In the genomic region with DNA sequence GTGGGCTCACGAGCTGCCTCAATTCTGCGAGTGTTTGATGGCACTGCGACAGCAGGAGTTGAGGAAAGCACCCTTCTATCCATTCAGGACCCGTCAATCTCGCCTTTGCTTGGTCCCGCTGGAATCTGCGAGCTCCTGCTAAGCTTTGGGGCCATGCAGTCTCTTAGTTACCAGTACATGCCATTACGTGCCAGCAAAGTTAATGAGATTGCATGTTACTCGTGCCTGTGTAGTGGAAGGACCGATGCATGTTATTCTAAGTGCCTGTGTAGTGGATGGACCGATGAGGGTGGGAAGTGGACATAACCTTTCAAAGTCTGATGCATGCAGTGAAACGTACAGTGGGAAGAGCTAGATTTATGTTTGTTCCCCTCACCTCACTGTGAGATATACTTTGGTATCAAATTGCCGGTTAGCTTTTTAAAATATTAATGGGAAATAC, we compare ENCODE assay signal across 8 cellular contexts. TPM values are rescaled to one million over a fixed set of nuclear protein-coding genes. Genes with fewer than 3 reads are reported as not detected.
A peak's percentile ranks its signal among the peaks of the same experiment; 100 is the strongest.
DNase-seq lines count a peak whose midpoint lies in the region; ATAC-seq and TF ChIP-seq lines count a peak whose summit lies in the region.

No MANE protein-coding gene starts in this region.

- H3K27ac Mint-ChIP-seq in endodermal cell = peak overlapping the region; percentile 100

- H3K27me3 Mint-ChIP-seq in endodermal cell (ENCODE audit: insufficient read depth) = no peaks in the 10 kb centered on the region

- H3K4me3 ChIP-seq in A673 (ENCODE audit: low read depth, low read length, poor library complexity, severe bottlenecking) = peak overlapping the region; percentile 64
- H3K4me3 ChIP-seq in endodermal cell (ENCODE audit: low read length) = peak overlapping the region; percentile 100
- H3K4me3 ChIP-seq in mucosa of stomach (ENCODE audit: low read length) = peak overlapping the region; percentile 82

- H3K9me3 Mint-ChIP-seq in endodermal cell = peaks cover under 1% of the 10 kb centered on the region

- POLR2A ChIA-PET in A673 (lab: Charles Lee; ENCODE audit: low non-redundant PET) = no interaction called here

- H3K27me3 ChIP-seq in A673 (replicated peaks; ENCODE audit: insufficient read depth, low read depth, low read length, poor library complexity) (no peaks in the 10 kb centered on the region), endodermal cell (ENCODE audit: control insufficient read depth, insufficient read depth, low read length, poor library complexity, severe bottlenecking) (no peaks in the 10 kb centered on the region), mucosa of stomach (ENCODE audit: control insufficient read depth, insufficient read depth, low read length) (no peaks in the 10 kb centered on the region)

- H3K4me1 Mint-ChIP-seq in endodermal cell = peaks cover 19% of the 10 kb centered on the region

- TF ChIP-seq CTCF in A673 (conservative IDR thresholded peaks at IDR 0.05; ENCODE audit: low read depth, low read length) (no peak), endodermal cell (conservative IDR thresholded peaks at IDR 0.05) (no peak)

- intact Hi-C loops in A673 (cut with micrococcal nuclease; ENCODE audit: unreplicated experiment) = no loop called here

- H3K36me3 ChIP-seq in A673 (ENCODE audit: insufficient read depth, low read length, poor library complexity, severe bottlenecking) (peaks cover 50% of the 10 kb centered on the region), endodermal cell (ENCODE audit: control insufficient read depth, insufficient read depth, low read length) (peaks cover 49% of the 10 kb centered on the region), mucosa of stomach (ENCODE audit: control insufficient read depth, insufficient read depth, low read length) (no peaks in the 10 kb centered on the region)

- H3K9me3 ChIP-seq in A673 (ENCODE audit: low read depth, low read length, poor library complexity, severe bottlenecking) (no peaks in the 10 kb centered on the region), endodermal cell (ENCODE audit: control insufficient read depth, low read length) (no peaks in the 10 kb centered on the region), mucosa of stomach (ENCODE audit: control insufficient read depth, low read length) (no peaks in the 10 kb centered on the region)

- H3K4me1 ChIP-seq in A673 (ENCODE audit: insufficient read depth, low read length, poor library complexity, severe bottlenecking) (peaks cover 10% of the 10 kb centered on the region), endodermal cell (ENCODE audit: control insufficient read depth, insufficient read depth, low read length) (peaks cover 5% of the 10 kb centered on the region), mucosa of stomach (ENCODE audit: control insufficient read depth, insufficient read depth, low read length) (peaks cover 17% of the 10 kb centered on the region)

- ATAC-seq in GM19023 (IDR thresholded peaks at IDR 0.05; ENCODE audit: unreplicated experiment) = peak; percentile 5

- H3K4me3 Mint-ChIP-seq in endodermal cell = peak overlapping the region; percentile 99

- peaks cover 49% of the 10 kb centered on the region for H3K36me3 Mint-ChIP-seq in endodermal cell (ENCODE audit: low read depth)

- CTCF ChIA-PET in A673 (lab: Charles Lee) = no interaction called here

- WGBS in endodermal cell (ENCODE audit: insufficient coverage in 1 of 2, insufficient read length in 1 of 2), 2 experiments = 0 to 2% methylated on average over 10 to 13 of the region's 13 CpGs

- BruUV-seq in A673 (replicated peaks; lab: Mats Ljungman, UMichigan) = no TSS peak

- H3K27ac ChIP-seq in A673 (ENCODE audit: low read depth, low read length, poor library complexity, severe bottlenecking) (peak overlapping the region; percentile 90), endodermal cell (ENCODE audit: low read depth, low read length) (peak overlapping the region; percentile 95)

- peak overlapping the region; percentile 99 for H3K9ac ChIP-seq in endodermal cell (ENCODE audit: extremely low read depth, low read length, poor library complexity, severe bottlenecking)
- peak overlapping the region; percentile 89 for H3K9ac ChIP-seq in mucosa of stomach (ENCODE audit: low read length)

- DNase-seq in A673 (ENCODE audit: low spot score) (no peak), RPMI8226 (peak; percentile 12), endodermal cell (no peak), NCI-H510A (lab: John Stamatoyannopoulos, UW) (no peak), NCI-H2107 treated with DMSO at 0.1 percent for 48 hours (lab: John Stamatoyannopoulos, UW; ENCODE audit: unreplicated experiment) (no peak), epidermal melanocyte (ENCODE audit: insufficient read length, low spot score) (no peak)

RNA-seq across cellular contexts. Expression of a gene that starts 0.6 kb away (rescaled TPM):
- total RNA-seq in A673 (2021) (1,702 and 1,751 TPM in 2 replicates), endodermal cell (1,000 to 10,000 TPM; 2,304 to 2,367 TPM)
- polyA plus RNA-seq in endodermal cell (2013, experiment 1 of 2) = 3,088 TPM
- polyA plus RNA-seq in endodermal cell (2013, experiment 2 of 2) = 3,198 TPM
